8 cellular contexts compared by ENCODE assay signal in the genomic region with DNA sequence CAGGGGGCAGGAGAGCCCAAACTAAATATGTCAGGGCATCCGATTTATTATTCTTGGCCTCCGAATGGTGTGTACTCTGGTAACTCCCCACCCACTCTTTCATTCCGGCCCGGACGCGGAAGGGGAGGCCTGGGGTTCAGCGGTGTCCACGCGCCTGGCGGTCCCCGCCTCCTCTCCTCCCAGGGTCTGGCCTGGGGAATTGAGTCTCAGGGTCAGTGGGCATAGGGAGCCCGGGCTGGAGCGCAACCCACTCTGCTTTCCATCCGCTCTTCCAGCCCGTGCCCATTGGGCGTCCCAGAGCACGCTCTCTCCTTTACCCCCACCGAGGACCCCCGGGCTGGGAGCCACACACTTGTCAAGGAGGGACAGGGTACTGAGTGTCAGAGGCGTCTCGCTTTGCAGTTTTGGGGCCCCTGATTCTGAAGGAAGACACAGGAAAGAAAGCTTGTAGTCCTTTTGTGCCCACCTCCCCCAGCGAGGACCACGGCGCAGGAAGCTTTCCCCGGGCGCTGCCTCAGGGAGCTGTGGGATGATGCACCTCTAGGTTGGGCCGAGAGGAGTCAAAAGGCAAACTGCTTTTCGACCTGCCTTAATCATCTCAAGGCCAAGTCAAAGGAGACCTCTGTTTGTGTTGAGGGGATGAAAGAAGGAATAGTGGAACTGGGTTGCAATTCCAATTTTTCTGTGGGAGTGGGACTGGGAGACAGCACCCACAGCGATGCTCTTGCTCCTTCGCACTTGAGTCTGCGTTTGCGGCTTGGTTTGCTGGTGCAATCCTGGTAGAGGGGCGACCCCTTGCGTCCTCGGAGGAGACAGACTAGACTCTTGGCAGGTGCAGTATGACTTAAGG. TPM values are rescaled to one million over a fixed set of nuclear protein-coding genes. Genes with fewer than 3 reads are reported as not detected.
DNase-seq lines count a peak whose midpoint lies in the region; ATAC-seq and TF ChIP-seq lines count a peak whose summit lies in the region.

No MANE protein-coding gene starts in this region.

- H3K36me3 Mint-ChIP-seq in activated T-cell treated with anti-CD3 and anti-CD28 coated beads, Interleukin-2, amount 50 U/mL, for 4 hours (ENCODE audit: insufficient read depth): no peaks in the 10 kb centered on the region

- H3K9me3 Mint-ChIP-seq in activated T-cell treated with anti-CD3 and anti-CD28 coated beads, Interleukin-2, amount 50 U/mL, for 4 hours: no peaks in the 10 kb centered on the region

- no peak for TF ChIP-seq POLR2A in suprapubic skin (IDR thresholded peaks at IDR 0.05)

- H3K4me1 ChIP-seq in OCI-LY7 (ENCODE audit: insufficient read depth, low read length, poor library complexity, severe bottlenecking) (no peaks in the 10 kb centered on the region), suprapubic skin (peaks cover 33% of the 10 kb centered on the region)

- H3K4me3 ChIP-seq in OCI-LY7 (ENCODE audit: low read depth, low read length, poor library complexity, severe bottlenecking) (no peak overlapping the region), neural cell (ENCODE audit: low read length) (peak overlapping the region; percentile 75), suprapubic skin (peak overlapping the region; percentile 62)

- peak; percentile 87 for ATAC-seq in GM21526 (IDR thresholded peaks at IDR 0.05; ENCODE audit: low FRiP score, unreplicated experiment)
- ATAC-seq in activated T-cell treated with anti-CD3 and anti-CD28 coated beads, Interleukin-2, amount 50 U/mL, for 4 hours: peak; percentile 73 to 74

- DNase-seq in DMS53 (lab: John Stamatoyannopoulos, UW) (peak; percentile 85), HT1080 (ENCODE audit: low read depth) (peak; percentile 55), OCI-LY7 (ENCODE audit: low spot score) (peak; percentile 43), fibroblast of the conjunctiva (ENCODE audit: low read depth) (peak; percentile 75), suprapubic skin (ENCODE audit: low spot score in 2 of 2) (peak in 1 of 2 donors; percentile 86)
- DNase-seq in activated T-cell treated with anti-CD3 and anti-CD28 coated beads, Interleukin-2, amount 50 U/mL, for 4 hours: peak; percentile 30

- TF ChIP-seq CTCF in OCI-LY7 (conservative IDR thresholded peaks at IDR 0.05; ENCODE audit: low read length) (peak; percentile 77), neural cell (IDR thresholded peaks at IDR 0.05; ENCODE audit: poor library complexity, severe bottlenecking) (peak; percentile 97), suprapubic skin (IDR thresholded peaks at IDR 0.05) (peak; percentile 24 to 39)

- peaks cover 64% of the 10 kb centered on the region for H3K27me3 Mint-ChIP-seq in activated T-cell treated with anti-CD3 and anti-CD28 coated beads, Interleukin-2, amount 50 U/mL, for 4 hours (ENCODE audit: low read depth)

- H3K9me3 ChIP-seq in OCI-LY7 (ENCODE audit: low read length): no peaks in the 10 kb centered on the region
- no peaks in the 10 kb centered on the region for H3K9me3 ChIP-seq in neural cell (ENCODE audit: low read length)
- no peaks in the 10 kb centered on the region for H3K9me3 ChIP-seq in suprapubic skin

- no peaks in the 10 kb centered on the region for H3K36me3 ChIP-seq in OCI-LY7 (ENCODE audit: insufficient read depth, low read length)
- H3K36me3 ChIP-seq in neural cell (ENCODE audit: insufficient read depth, low read length): no peaks in the 10 kb centered on the region
- H3K36me3 ChIP-seq in suprapubic skin: no peaks in the 10 kb centered on the region

- TF ChIP-seq EP300 in neural cell (conservative IDR thresholded peaks at IDR 0.05; ENCODE audit: poor library complexity, severe bottlenecking) (no peak), suprapubic skin (IDR thresholded peaks at IDR 0.05) (no peak)

- BruUV-seq in OCI-LY7 (replicated peaks; lab: Mats Ljungman, UMichigan): no TSS peak

- H3K4me1 Mint-ChIP-seq in activated T-cell treated with anti-CD3 and anti-CD28 coated beads, Interleukin-2, amount 50 U/mL, for 4 hours (ENCODE audit: low read depth): peaks cover 18% of the 10 kb centered on the region

- peak; percentile 99 for TF ChIP-seq RAD21 in neural cell (conservative IDR thresholded peaks at IDR 0.05)

- WGBS in suprapubic skin: 19% methylated on average over 26 of the region's 35 CpGs

- H3F3A ChIP-seq in neural cell (ENCODE audit: insufficient read depth, low read length, poor library complexity, severe bottlenecking): no peaks in the 10 kb centered on the region

- CTCF ChIA-PET in OCI-LY7 (lab: Charles Lee; ENCODE audit: unreplicated experiment): no interaction called here

- H3K27ac ChIP-seq in OCI-LY7 (ENCODE audit: low read depth, low read length, poor library complexity, severe bottlenecking): no peak overlapping the region
- H3K27ac ChIP-seq in neural cell (ENCODE audit: low read length): no peak overlapping the region
- no peak overlapping the region for H3K27ac ChIP-seq in suprapubic skin

- H4K20me1 ChIP-seq in OCI-LY7 (ENCODE audit: insufficient read depth, low read length): no peaks in the 10 kb centered on the region
- H4K20me1 ChIP-seq in neural cell (ENCODE audit: insufficient read depth): no peaks in the 10 kb centered on the region

- no peak overlapping the region for H3K9ac ChIP-seq in neural cell (ENCODE audit: low read length)

- no peak overlapping the region for H3K4me2 ChIP-seq in OCI-LY7 (ENCODE audit: low read length)
- H3K4me2 ChIP-seq in neural cell (ENCODE audit: low read length): peak overlapping the region; percentile 28

- H3K79me2 ChIP-seq in OCI-LY7 (ENCODE audit: insufficient read depth, low read depth, low read length): no peaks in the 10 kb centered on the region
- no peaks in the 10 kb centered on the region for H3K79me2 ChIP-seq in neural cell (replicated peaks; ENCODE audit: insufficient read depth, low read length)

- POLR2A ChIA-PET in OCI-LY7 (lab: Charles Lee): no interaction called here

- no peak overlapping the region for H3K4me3 Mint-ChIP-seq in activated T-cell treated with anti-CD3 and anti-CD28 coated beads, Interleukin-2, amount 50 U/mL, for 4 hours

- intact Hi-C loops in OCI-LY7 (cut with micrococcal nuclease; ENCODE audit: unreplicated experiment): loop anchor here (5.0 kb wide), 1 partner anchor 1124 kb away; no protein-coding TSS in a partner anchor

- H3K9me2 ChIP-seq in OCI-LY7 (ENCODE audit: insufficient read depth, low read length): no peaks in the 10 kb centered on the region
- no peaks in the 10 kb centered on the region for H3K9me2 ChIP-seq in neural cell (ENCODE audit: insufficient read depth, low read length)

- H3K27me3 ChIP-seq in neural cell (ENCODE audit: insufficient read depth, low read depth, low read length) (peaks cover 50% of the 10 kb centered on the region), suprapubic skin (peaks cover 53% of the 10 kb centered on the region)

- H2AFZ ChIP-seq in OCI-LY7 (ENCODE audit: low read length) (no peak overlapping the region), neural cell (ENCODE audit: low read depth, low read length) (no peak overlapping the region)

TF ChIP-seq in neural cell, 6 proteins besides CTCF, POLR2A, EP300 and RAD21:
- no peak for TF ChIP-seq TAF1 (IDR thresholded peaks at IDR 0.05; ENCODE audit: low read depth)
- no peak for TF ChIP-seq MXI1 (conservative IDR thresholded peaks at IDR 0.05; ENCODE audit: poor library complexity, severe bottlenecking)
- peak; percentile 97 for TF ChIP-seq SMC3 (conservative IDR thresholded peaks at IDR 0.05; ENCODE audit: poor library complexity)
- no peak for TF ChIP-seq POLR2AphosphoS5 (IDR thresholded peaks at IDR 0.05)

RNA-seq across cellular contexts. Expression of gene RSPO3, which starts 2.5 kb away (rescaled TPM):
- 0.10 and 0.11 TPM in 2 replicates for total RNA-seq in HT1080 (2014; rRNA removed; shearing (Covaris generic))
- 0.08 and 0.12 TPM in 2 replicates for polyA plus RNA-seq in HT1080 (2015; cell fraction: cytosol; rRNA removed)
- 0.05 and 0.22 TPM in 2 replicates for polyA plus RNA-seq in HT1080 (2015; cell fraction: nucleus; rRNA removed)
- total RNA-seq in OCI-LY7 (2014; rRNA removed; shearing (Covaris generic)): not detected in 2 replicates
- total RNA-seq in OCI-LY7 (2022) (not detected in 2 replicates), suprapubic skin (1 to 10 TPM in 2 of 4 donors, under 1 TPM in 2; 0.39 to 3.2 (median 1.1) TPM)
- total RNA-seq in activated T-cell treated with anti-CD3 and anti-CD28 coated beads, Interleukin-2, amount 50 U/mL, for 4 hours: not detected
- polyA plus RNA-seq in neural cell: 0.20 and 0.48 TPM in 2 replicates
- polyA minus RNA-seq in neural cell: 0.49 and 0.93 TPM in 2 replicates

Comparison
In these comparisons a context has a peak if more than half of its experiments do, and no peak if none do; other contexts are left out.
1. CTCF ChIP-seq: peak in every context shown above with its lines; median percentile 97 in neural cell; 77 in OCI-LY7; 32 in suprapubic skin.